Comparison of ENCODE assay signal across 20 cellular contexts in the genomic region with DNA sequence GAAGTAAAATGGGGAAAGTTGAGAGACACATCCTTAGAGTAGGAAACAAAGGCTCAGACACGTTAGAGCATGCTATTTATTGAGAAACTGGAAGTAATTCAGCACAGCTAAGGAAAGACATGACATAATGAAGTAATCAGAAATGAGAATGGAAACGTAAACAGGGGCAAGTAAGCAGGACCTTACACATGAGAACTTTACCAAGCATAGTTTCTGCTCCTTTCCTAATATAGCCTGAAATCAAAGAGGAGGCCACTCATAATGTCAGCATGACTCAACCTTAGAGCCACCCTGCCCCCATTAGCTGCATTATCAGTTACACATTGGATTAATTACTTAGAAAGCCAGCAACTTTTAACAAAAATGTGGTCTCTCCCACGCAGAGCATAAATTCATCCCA.
A peak's percentile ranks its signal among the peaks of the same experiment; 100 is the strongest.
DNase-seq lines count a peak whose midpoint lies in the region; ATAC-seq and TF ChIP-seq lines count a peak whose summit lies in the region.
"Had no signal": no experiment of that assay in that cellular context is flagged by ENCODE, and none has a peak within 500 bp of the region (broad histone marks: within the 10 kb centered on the region; RNA-seq: fewer than 3 reads in every experiment).

No MANE protein-coding gene starts in this region.

- H3K27me3 ChIP-seq in RWPE2 (ENCODE audit: insufficient read depth, poor library complexity, severe bottlenecking) = no peaks in the 10 kb centered on the region
- H3K27me3 ChIP-seq: esophagus squamous epithelium, MG63, uterus had no signal

- peak overlapping the region; percentile 32 for H3K27ac ChIP-seq in RWPE2 (ENCODE audit: poor library complexity, severe bottlenecking)
- H3K27ac ChIP-seq: coronary artery, esophagus squamous epithelium, uterus had no signal

- H3K36me3 ChIP-seq in RWPE2 (ENCODE audit: low read depth) = no peaks in the 10 kb centered on the region
- H3K36me3 ChIP-seq: esophagus squamous epithelium, MG63, uterus had no signal

- peaks cover 16% of the 10 kb centered on the region for H3K4me1 ChIP-seq in RWPE2 (ENCODE audit: insufficient read depth, poor library complexity, severe bottlenecking)
- H3K4me1 ChIP-seq: uterus had no signal

- ATAC-seq in GM18870 (IDR thresholded peaks at IDR 0.05; ENCODE audit: unreplicated experiment) (peak; percentile 47), RWPE2 (ENCODE audit: low read depth) (peak; percentile 67), GM21367 (IDR thresholded peaks at IDR 0.05; ENCODE audit: unreplicated experiment) (no peak), GM18511 (IDR thresholded peaks at IDR 0.05; ENCODE audit: unreplicated experiment) (no peak)
- ATAC-seq: stimulated activated naive CD8-positive, alpha-beta T cell treated with anti-CD3 and anti-CD28 coated beads, Interleukin-15, Interleukin-2, amounts not matched to agents 100 U/mL and 50 U/mL, for 24 hours had no signal

- in situ Hi-C loops in G401 (cut with HindIII; ENCODE audit: low sequenced_read_pairs) = no loop called here

- CTCF ChIA-PET in AG04449 (lab: Yijun Ruan, JAX) = no interaction called here

- no peaks in the 10 kb centered on the region for H3K9me3 ChIP-seq in RWPE2 (ENCODE audit: severe bottlenecking)
- H3K9me3 ChIP-seq: esophagus squamous epithelium, MG63, uterus had no signal

- TF ChIP-seq CTCF in AG04449 (IDR thresholded peaks at IDR 0.05; ENCODE audit: insufficient read depth, low read length, missing control alignments) (no peak), RWPE2 (IDR thresholded peaks at IDR 0.05; ENCODE audit: poor library complexity, severe bottlenecking) (no peak), fibroblast of the aortic adventitia (IDR thresholded peaks at IDR 0.05; ENCODE audit: insufficient read depth, low read length) (no peak)

- POLR2A ChIA-PET in AG04449 (lab: Yijun Ruan, JAX) = no interaction called here

- DNase-seq in AG04449 (ENCODE audit: low read depth, low spot score) (peak; percentile 19), RWPE2 (ENCODE audit: low spot score) (no peak), fibroblast of the aortic adventitia (ENCODE audit: low read depth) (peak; percentile 17), G401 (ENCODE audit: low spot score) (no peak), SW 1271 (lab: John Stamatoyannopoulos, UW) (no peak)
- DNase-seq: ACHN; activated CD4-positive, alpha-beta T cell treated with anti-CD3 and anti-CD28 coated beads for 4 hours; activated T-cell treated with anti-CD3 and anti-CD28 coated beads, Interleukin-2, amount 50 U/mL, for 24 hours; esophagus squamous epithelium; MG63; NCI-H774; occipital lobe; small intestine; stimulated activated naive CD8-positive, alpha-beta T cell treated with anti-CD3 and anti-CD28 coated beads, Interleukin-15, Interleukin-2, amounts not matched to agents 100 U/mL and 50 U/mL, for 24 hours; uterus had no signal

- H3K4me3 ChIP-seq in AG04449 (ENCODE audit: low read depth, low read length) (no peak overlapping the region), RWPE2 (ENCODE audit: severe bottlenecking) (no peak overlapping the region), fibroblast of the aortic adventitia (ENCODE audit: low read depth, low read length) (no peak overlapping the region)
- H3K4me3 ChIP-seq: coronary artery, esophagus squamous epithelium, lung, MG63, uterus had no signal

Comparison
In these comparisons a context has a peak if more than half of its experiments do, and no peak if none do; other contexts are left out.
1. DNase-seq: peak in AG04449 (single experiment) and fibroblast of the aortic adventitia (single experiment); none in RWPE2 (single experiment), G401 (single experiment) and SW 1271 (0 of 2).
2. ATAC-seq: peak in GM18870 (single experiment) and RWPE2 (single experiment); none in GM21367 (single experiment) and GM18511 (single experiment).